In the genomic region with DNA sequence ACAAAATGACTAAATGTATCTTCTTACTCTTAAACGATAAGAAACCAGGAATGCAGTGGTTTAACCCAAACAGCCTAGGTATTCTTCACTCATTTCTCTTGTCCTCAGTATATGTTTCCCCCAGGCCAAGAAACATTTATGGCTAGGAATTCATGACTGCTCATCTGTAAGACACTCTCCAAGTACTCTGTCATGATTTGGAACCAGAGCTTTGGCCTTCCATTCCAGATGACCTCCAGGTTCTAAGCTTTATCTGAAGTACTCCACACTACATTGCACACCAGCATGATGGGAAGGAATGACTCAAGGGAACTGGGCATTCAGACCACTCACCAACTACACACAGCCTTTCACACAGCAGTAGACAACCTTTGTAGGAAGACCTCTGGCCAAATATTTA, we compare ENCODE assay signal across 25 cellular contexts. TPM values are rescaled to one million over a fixed set of nuclear protein-coding genes. Genes with fewer than 3 reads are reported as not detected.
A peak's percentile ranks its signal among the peaks of the same experiment; 100 is the strongest.
DNase-seq lines count a peak whose midpoint lies in the region; ATAC-seq and TF ChIP-seq lines count a peak whose summit lies in the region.
"Had no signal": no experiment of that assay in that cellular context is flagged by ENCODE, and none has a peak within 500 bp of the region (broad histone marks: within the 10 kb centered on the region; RNA-seq: fewer than 3 reads in every experiment).

No MANE protein-coding gene starts in this region.

- H3K9me3 Mint-ChIP-seq in HFFc6 = no peaks in the 10 kb centered on the region
- H3K9me3 Mint-ChIP-seq: CD4-positive, CD25-positive, alpha-beta regulatory T cell had no signal

- H3K27ac ChIP-seq in ACC112 (ENCODE audit: low read depth, low read length) (peak overlapping the region; percentile 4; the same call in 1 of the 2 replicates), esophagus muscularis mucosa (replicated peaks in 1 of 4) (no peak overlapping the region), osteoblast (ENCODE audit: low read depth, low read length) (peak overlapping the region; percentile 24), lower lobe of right lung (no peak overlapping the region)
- H3K27ac ChIP-seq: 22Rv1, SJCRH30 had no signal

- TF ChIP-seq CTCF in HFFc6 (IDR thresholded peaks at IDR 0.05) (no peak), esophagus muscularis mucosa (IDR thresholded peaks at IDR 0.05) (no peak), osteoblast (IDR thresholded peaks at IDR 0.05; ENCODE audit: extremely low read depth, low read depth, low read length) (no peak), lower lobe of right lung (IDR thresholded peaks at IDR 0.05) (no peak)

- no peaks in the 10 kb centered on the region for H4K20me1 ChIP-seq in osteoblast (ENCODE audit: insufficient read depth, low read length)

- peaks cover 0 to 10% (median 0%) of the 10 kb centered on the region in 4 donors for H3K9me3 ChIP-seq in esophagus muscularis mucosa
- H3K9me3 ChIP-seq in osteoblast (ENCODE audit: low read depth, low read length) = no peaks in the 10 kb centered on the region
- no peaks in the 10 kb centered on the region for H3K9me3 ChIP-seq in lower lobe of right lung
- H3K9me3 ChIP-seq: SJCRH30 had no signal

- DNase-seq in HFFc6 (peak; percentile 50), esophagus muscularis mucosa (ENCODE audit: extremely low spot score) (peak; percentile 50), osteoblast (ENCODE audit: insufficient read length, low spot score, missing footprints) (no peak), T1000 (lab: John Stamatoyannopoulos, UW) (no peak), lower lobe of right lung (no peak)
- DNase-seq: ACHN; CD4-positive, CD25-positive, alpha-beta regulatory T cell; COR-L47; DMS53; GDM1; Kasumi-1; MV-4-11; NCI-H1105; NCI-H146; NCI-H1930; NCI-H446; NCI-H524 treated with DMSO at 0.1 percent for 48 hours; NCI-H774; SJCRH30 had no signal

- TF ChIP-seq EP300 in esophagus muscularis mucosa (IDR thresholded peaks at IDR 0.05) = no peak

- H3K27me3 ChIP-seq in ACC112 (ENCODE audit: insufficient read depth, low read length) (no peaks in the 10 kb centered on the region), esophagus muscularis mucosa (no peaks in the 10 kb centered on the region), osteoblast (ENCODE audit: insufficient read depth, low read length) (no peaks in the 10 kb centered on the region), lower lobe of right lung (ENCODE audit: low read depth) (no peaks in the 10 kb centered on the region)
- H3K27me3 ChIP-seq: SJCRH30 had no signal

- no peak overlapping the region for H3K4me3 ChIP-seq in ACC112 (ENCODE audit: low read depth, low read length)
- H3K4me3 ChIP-seq in esophagus muscularis mucosa = no peak overlapping the region
- no peak overlapping the region for H3K4me3 ChIP-seq in osteoblast (ENCODE audit: insufficient read depth, low read length)
- no peak overlapping the region for H3K4me3 ChIP-seq in lower lobe of right lung
- H3K4me3 ChIP-seq: K562, SJCRH30 had no signal

- H3K79me2 ChIP-seq in ACC112 (ENCODE audit: control insufficient read depth, insufficient read depth, low read length, unreplicated experiment) (peaks cover 6% of the 10 kb centered on the region), osteoblast (ENCODE audit: insufficient read depth, low read length) (peaks cover 61% of the 10 kb centered on the region)

- H3K27me3 Mint-ChIP-seq in HFFc6 (ENCODE audit: insufficient read depth) = peaks cover 3% of the 10 kb centered on the region; the same call in 1 of the 2 replicates

- H3K27ac Mint-ChIP-seq in HFFc6 = peak overlapping the region; percentile 66
- H3K27ac Mint-ChIP-seq: CD4-positive, CD25-positive, alpha-beta regulatory T cell had no signal

- H3K4me1 ChIP-seq in ACC112 (ENCODE audit: control insufficient read depth, insufficient read depth, low read length, unreplicated experiment) (peaks cover 19% of the 10 kb centered on the region), esophagus muscularis mucosa (peaks cover 7 to 9% (median 8%) of the 10 kb centered on the region in 4 donors), osteoblast (ENCODE audit: insufficient read depth, low read length) (peaks cover 19% of the 10 kb centered on the region), lower lobe of right lung (peaks cover 7% of the 10 kb centered on the region)
- H3K4me1 ChIP-seq: SJCRH30 had no signal

- H2AFZ ChIP-seq in ACC112 (ENCODE audit: low read length, unreplicated experiment) (no peak overlapping the region), osteoblast (ENCODE audit: low read length) (no peak overlapping the region)

- H3K36me3 ChIP-seq in ACC112 (ENCODE audit: insufficient read depth, low read length) (peaks cover 49% of the 10 kb centered on the region), esophagus muscularis mucosa (peaks cover 0 to 9% (median 0%) of the 10 kb centered on the region in 4 donors), osteoblast (ENCODE audit: insufficient read depth, low read length) (peaks cover 69% of the 10 kb centered on the region), lower lobe of right lung (no peaks in the 10 kb centered on the region)
- H3K36me3 ChIP-seq: SJCRH30 had no signal

- H3K4me2 ChIP-seq in osteoblast (ENCODE audit: insufficient read depth, low read length) = no peak overlapping the region

- WGBS in esophagus muscularis mucosa = 92% methylated on average over 1 of the region's 1 CpG

- no peak for ATAC-seq in lower lobe of right lung
- no peak for ATAC-seq in HG02588 (IDR thresholded peaks at IDR 0.05; ENCODE audit: unreplicated experiment)
- ATAC-seq: HepG2, K562, SK-N-SH treated with all-trans-retinoic acid at 6 μM for 48 hours had no signal

- no peak for TF ChIP-seq POLR2A in esophagus muscularis mucosa (IDR thresholded peaks at IDR 0.05; ENCODE audit: low read depth)

- H3K4me3 Mint-ChIP-seq in HFFc6 = no peak overlapping the region
- H3K4me3 Mint-ChIP-seq: CD4-positive, CD25-positive, alpha-beta regulatory T cell had no signal

- peaks cover 59% of the 10 kb centered on the region for H3K36me3 Mint-ChIP-seq in HFFc6 (ENCODE audit: low read depth)
- H3K36me3 Mint-ChIP-seq: CD4-positive, CD25-positive, alpha-beta regulatory T cell had no signal

- intact Hi-C loops in esophagus muscularis mucosa (cut with DNase I) = no loop called here
- intact Hi-C loops in lower lobe of right lung (cut with DNase I) = no loop called here

- peaks cover 86% of the 10 kb centered on the region for H3K4me1 Mint-ChIP-seq in HFFc6 (ENCODE audit: low read depth)

RNA-seq across cellular contexts. Expression of gene NT5E, which starts 29.3 kb away (rescaled TPM):
- total RNA-seq in HFFc6 (2021; fragmentation: NEBNext Ultra II Directional; extraction: Animal tissue kit (Norgen Biotek cat#: 25700)) = 100 to 1,000 TPM; 263 to 375 (median 316) TPM
- total RNA-seq in esophagus muscularis mucosa = 10 to 100 TPM; 10.4 to 29.7 (median 18.9) TPM
- total RNA-seq in osteoblast = 219 and 280 TPM in 2 replicates
- 18.0 TPM for total RNA-seq in lower lobe of right lung

Comparison
In these comparisons a context has a peak if more than half of its experiments do, and no peak if none do; other contexts are left out.
1. H3K27ac ChIP-seq: peak in ACC112 (single experiment) and osteoblast (single experiment); none in esophagus muscularis mucosa (0 of 4) and lower lobe of right lung (single experiment).
2. DNase-seq: peak in HFFc6 (single experiment) and esophagus muscularis mucosa (single experiment); none in osteoblast (single experiment), T1000 (single experiment) and lower lobe of right lung (single experiment).